35 cellular contexts compared by ENCODE assay signal in genomic region chr7:49717547-49717946, GRCh38. TPM values are rescaled to one million over a fixed set of nuclear protein-coding genes. Genes with fewer than 3 reads are reported as not detected.
DNase-seq lines count a peak whose midpoint lies in the region; ATAC-seq and TF ChIP-seq lines count a peak whose summit lies in the region.
"Had no signal": no experiment of that assay in that cellular context is flagged by ENCODE, and none has a peak within 500 bp of the region (broad histone marks: within the 10 kb centered on the region; RNA-seq: fewer than 3 reads in every experiment).

No MANE protein-coding gene starts in this region.

- peak; percentile 75 for ATAC-seq in left colon
- ATAC-seq in mucosa of descending colon = peak; percentile 61
- no peak for ATAC-seq in GM21528 (IDR thresholded peaks at IDR 0.05; ENCODE audit: low FRiP score, unreplicated experiment)
- ATAC-seq in HG03439 (IDR thresholded peaks at IDR 0.05; ENCODE audit: unreplicated experiment) = no peak
- ATAC-seq: A549; CD8-positive, alpha-beta T cell had no signal

- H3K9ac ChIP-seq in colonic mucosa (ENCODE audit: low read depth in 2 of 2, low read length in 2 of 2) = no peak overlapping the region
- H3K9ac ChIP-seq: BLaER1; BLaER1 treated with 17β-estradiol and CSF1 and Interleukin-3, amounts not matched to agents 10 nM and 100 nM had no signal

- H3K9me3 ChIP-seq in colonic mucosa (no peaks in the 10 kb centered on the region), mucosa of descending colon (no peaks in the 10 kb centered on the region)
- H3K9me3 ChIP-seq: A549; BE2C; BLaER1; BLaER1 treated with 17β-estradiol and CSF1 and Interleukin-3, amounts not matched to agents 10 nM and 100 nM; Caco-2 had no signal

- H3K4me1 ChIP-seq in colonic mucosa (peaks cover 3% of the 10 kb centered on the region), mucosa of descending colon (ENCODE audit: low read depth) (peaks cover 10% of the 10 kb centered on the region)
- H3K4me1 ChIP-seq: A549; BE2C; BLaER1; BLaER1 treated with 17β-estradiol and CSF1 and Interleukin-3, amounts not matched to agents 10 nM and 100 nM; Caco-2 had no signal

- H3K4me3 ChIP-seq in colonic mucosa (no peak overlapping the region), mucosa of descending colon (no peak overlapping the region)
- H3K4me3 ChIP-seq: A549; BLaER1; BLaER1 treated with 17β-estradiol and CSF1 and Interleukin-3, amounts not matched to agents 10 nM and 100 nM had no signal

- intact Hi-C loops in colonic mucosa (cut with DNase I) = no loop called here
- intact Hi-C loops in left colon (cut with DNase I, micrococcal nuclease) = no loop called here
- intact Hi-C loops in mucosa of descending colon (cut with DNase I, micrococcal nuclease) = no loop called here

- peak overlapping the region; percentile 9 for H3K27ac ChIP-seq in colonic mucosa
- H3K27ac ChIP-seq: 22Rv1; A549; BLaER1; BLaER1 treated with 17β-estradiol and CSF1 and Interleukin-3, amounts not matched to agents 10 nM and 100 nM; C4-2B had no signal

- no peaks in the 10 kb centered on the region for H3K36me3 ChIP-seq in colonic mucosa
- H3K36me3 ChIP-seq in mucosa of descending colon (ENCODE audit: low read depth) = no peaks in the 10 kb centered on the region
- H3K36me3 ChIP-seq: BE2C; BLaER1; BLaER1 treated with 17β-estradiol and CSF1 and Interleukin-3, amounts not matched to agents 10 nM and 100 nM had no signal

- TF ChIP-seq CTCF in colonic mucosa (IDR thresholded peaks at IDR 0.05) = no peak
- no peak for TF ChIP-seq CTCF in mucosa of descending colon (IDR thresholded peaks at IDR 0.05)

- no peaks in the 10 kb centered on the region for H3K27me3 ChIP-seq in colonic mucosa
- H3K27me3 ChIP-seq: BE2C; BLaER1; BLaER1 treated with 17β-estradiol and CSF1 and Interleukin-3, amounts not matched to agents 10 nM and 100 nM had no signal

- DNase-seq in colonic mucosa = no peak
- DNase-seq in left colon = no peak
- DNase-seq in mucosa of descending colon = no peak
- DNase-seq in DMS 273 (lab: John Stamatoyannopoulos, UW; ENCODE audit: unreplicated experiment) = no peak
- DNase-seq: 8988T; ACHN; AML-193; BE2C; C1 segment of cervical spinal cord; Caco-2; Calu3; CD4-positive, alpha-beta memory T cell; CD4-positive, alpha-beta T cell; CD4-positive, CD25-positive, alpha-beta regulatory T cell; CD8-positive, alpha-beta memory T cell; CD8-positive, alpha-beta T cell; COR-L47; DMS 273 treated with DMSO at 0.1 percent for 48 hours; DMS153; DMS53; DMS79; DMS79 treated with DMSO at 0.1 percent for 48 hours; DND-41; EL had no signal

RNA-seq across cellular contexts. Expression of gene VWC2, which starts 55.9 kb away (rescaled TPM):
- total RNA-seq in colonic mucosa (under 1 TPM; 0.08 to 0.10 TPM), left colon (under 1 TPM; 0.09 to 0.25 TPM), mucosa of descending colon (under 1 TPM; 0.06 to 0.17 (median 0.14) TPM)
- total RNA-seq: A172; A673; B cell; Caco-2; Calu3; CD4-positive, alpha-beta memory T cell; CD4-positive, alpha-beta T cell; CD4-positive, CD25-positive, alpha-beta regulatory T cell; CD8-positive, alpha-beta memory T cell; CD8-positive, alpha-beta T cell; Daoy had no signal

Comparison
In these comparisons a context has a peak if more than half of its experiments do, and no peak if none do; other contexts are left out.
1. ATAC-seq: peak in left colon (single experiment) and mucosa of descending colon (single experiment); none in GM21528 (single experiment) and HG03439 (single experiment).